Comparison of ENCODE assay signal across 21 cellular contexts in the genomic region with DNA sequence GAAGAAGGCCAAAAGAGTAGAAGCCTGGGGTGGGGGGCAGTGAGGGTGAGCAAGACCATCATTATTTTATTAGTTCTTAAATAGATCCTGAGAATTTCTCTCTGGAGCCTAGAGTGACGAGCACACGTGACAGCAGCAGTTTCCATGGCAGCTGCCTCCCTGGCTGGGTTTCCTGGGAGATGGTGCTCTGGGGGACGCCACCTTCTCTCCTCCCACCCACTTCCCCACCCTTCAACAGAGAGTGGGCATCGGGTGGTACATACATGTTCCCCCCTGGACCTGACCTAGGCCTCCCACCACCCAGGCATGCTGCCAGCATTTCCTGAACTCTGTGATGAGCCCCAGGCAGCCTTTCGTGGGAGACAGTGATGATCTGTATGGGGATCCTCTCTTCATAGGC. TPM values are rescaled to one million over a fixed set of nuclear protein-coding genes. Genes with fewer than 3 reads are reported as not detected.
"Had no signal": no experiment of that assay in that cellular context is flagged by ENCODE, and none has a peak within 500 bp of the region (broad histone marks: within the 10 kb centered on the region; RNA-seq: fewer than 3 reads in every experiment).

No MANE protein-coding gene starts in this region.

- H3K9me3 Mint-ChIP-seq: activated naive CD4-positive, alpha-beta T cell treated with anti-CD3 and anti-CD28 coated beads, Interleukin-2, amount 10 ng/mL, durations not matched to agents 7 days and 5 days; activated naive CD8-positive, alpha-beta T cell treated with anti-CD3 and anti-CD28 coated beads, Interleukin-2, amount 50 U/mL, for 24 hours; activated T-cell treated with anti-CD3 and anti-CD28 coated beads, Interleukin-2, amount 50 U/mL, for 24 hours; neural crest cell; T-helper 2 cell treated with Interferon-gamma antibody and Interleukin-4, amounts not matched to agents 5 μg/mL and 100 μg/mL, for 36 hours had no signal

- H3K27ac Mint-ChIP-seq: activated CD4-positive, alpha-beta T cell treated with anti-CD3 and anti-CD28 coated beads for 36 hours; activated naive CD4-positive, alpha-beta T cell treated with anti-CD3 and anti-CD28 coated beads, Interleukin-2, amount 10 ng/mL, durations not matched to agents 7 days and 5 days; activated naive CD8-positive, alpha-beta T cell treated with anti-CD3 and anti-CD28 coated beads, Interleukin-2, amount 50 U/mL, for 24 hours; activated T-cell treated with anti-CD3 and anti-CD28 coated beads, Interleukin-2, amount 50 U/mL, for 24 hours; progenitor cell of endocrine pancreas; T-helper 2 cell treated with Interferon-gamma antibody and Interleukin-4, amounts not matched to agents 5 μg/mL and 100 μg/mL, for 36 hours had no signal

- H3K4me3 Mint-ChIP-seq: activated CD4-positive, alpha-beta T cell treated with anti-CD3 and anti-CD28 coated beads for 36 hours; activated naive CD4-positive, alpha-beta T cell treated with anti-CD3 and anti-CD28 coated beads, Interleukin-2, amount 10 ng/mL, durations not matched to agents 7 days and 5 days; activated naive CD8-positive, alpha-beta T cell treated with anti-CD3 and anti-CD28 coated beads, Interleukin-2, amount 50 U/mL, for 24 hours; activated T-cell treated with anti-CD3 and anti-CD28 coated beads, Interleukin-2, amount 50 U/mL, for 24 hours; immature natural killer cell; neural crest cell; T-helper 2 cell treated with Interferon-gamma antibody and Interleukin-4, amounts not matched to agents 5 μg/mL and 100 μg/mL, for 36 hours had no signal

- H3K27me3 Mint-ChIP-seq: activated CD4-positive, alpha-beta T cell treated with anti-CD3 and anti-CD28 coated beads for 36 hours; activated naive CD8-positive, alpha-beta T cell treated with anti-CD3 and anti-CD28 coated beads, Interleukin-2, amount 50 U/mL, for 24 hours; activated T-cell treated with anti-CD3 and anti-CD28 coated beads, Interleukin-2, amount 50 U/mL, for 24 hours had no signal

- H3K36me3 ChIP-seq: ascending aorta, breast epithelium, esophagus muscularis mucosa, thoracic aorta, upper lobe of left lung had no signal

- H3K4me3 ChIP-seq: ascending aorta, breast epithelium, esophagus muscularis mucosa, left ventricle myocardium inferior, stomach, thoracic aorta, upper lobe of left lung had no signal

- H3K27ac ChIP-seq: ascending aorta, breast epithelium, esophagus muscularis mucosa, left ventricle myocardium inferior, stomach, thoracic aorta, upper lobe of left lung had no signal

- H3K9me3 ChIP-seq: ascending aorta, breast epithelium, esophagus muscularis mucosa, left ventricle myocardium inferior, stomach, thoracic aorta, upper lobe of left lung had no signal

- H3K27me3 ChIP-seq: ascending aorta, breast epithelium, esophagus muscularis mucosa, stomach, upper lobe of left lung had no signal

- H3K36me3 Mint-ChIP-seq: activated naive CD4-positive, alpha-beta T cell treated with anti-CD3 and anti-CD28 coated beads, Interleukin-2, amount 10 ng/mL, durations not matched to agents 7 days and 5 days had no signal

- DNase-seq: activated naive CD8-positive, alpha-beta T cell treated with anti-CD3 and anti-CD28 coated beads, Interleukin-2, amount 50 U/mL, for 24 hours; activated T-cell treated with anti-CD3 and anti-CD28 coated beads, Interleukin-2, amount 50 U/mL, for 24 hours; effector CD8-positive, alpha-beta T cell; kidney glomerular epithelial cell; left ventricle myocardium inferior; mammary epithelial cell; small intestine; stimulated activated CD4-positive, alpha-beta T cell treated with anti-CD3 and anti-CD28 coated beads, Interleukin-2, amount 100 ng/mL, for 48 hours; stomach; upper lobe of left lung had no signal

- H3K4me1 ChIP-seq: ascending aorta, breast epithelium, esophagus muscularis mucosa, left ventricle myocardium inferior, stomach, upper lobe of left lung had no signal

RNA-seq across cellular contexts. Expression of gene CELF6, which starts 12.9 kb away (rescaled TPM):
- total RNA-seq: ascending aorta, endothelial cell of umbilical vein had no signal
